Comparison of ENCODE assay signal across 12 cellular contexts in genomic region chr11:27933992-27934829, GRCh38.
DNase-seq lines count a peak whose midpoint lies in the region; ATAC-seq and TF ChIP-seq lines count a peak whose summit lies in the region.
"Had no signal": no experiment of that assay in that cellular context is flagged by ENCODE, and none has a peak within 500 bp of the region (broad histone marks: within the 10 kb centered on the region; RNA-seq: fewer than 3 reads in every experiment).

No MANE protein-coding gene starts in this region.

- H3K27me3 ChIP-seq in NT2/D1 (ENCODE audit: insufficient read depth, insufficient read length): no peaks in the 10 kb centered on the region
- no peaks in the 10 kb centered on the region for H3K27me3 ChIP-seq in sigmoid colon
- H3K27me3 ChIP-seq: upper lobe of left lung had no signal

- H3K9ac ChIP-seq in NT2/D1 (ENCODE audit: insufficient read length, low read depth): no peak overlapping the region

- WGBS in sigmoid colon, 2 donors: 76 to 86% methylated on average over 13 of the region's 13 CpGs

- peaks cover 31% of the 10 kb centered on the region; the same call in 1 of the 2 replicates for H3K9me3 ChIP-seq in NT2/D1 (ENCODE audit: insufficient read depth, low read length)
- no peaks in the 10 kb centered on the region for H3K9me3 ChIP-seq in sigmoid colon
- H3K9me3 ChIP-seq: mucosa of descending colon, upper lobe of left lung had no signal

- ATAC-seq in HG03139 (IDR thresholded peaks at IDR 0.05; ENCODE audit: unreplicated experiment): no peak
- no peak for ATAC-seq in GM21717 (IDR thresholded peaks at IDR 0.05; ENCODE audit: unreplicated experiment)
- ATAC-seq: mucosa of descending colon had no signal

- TF ChIP-seq EP300 in sigmoid colon (IDR thresholded peaks at IDR 0.05): no peak

- DNase-seq in GM04503 (ENCODE audit: low read depth) (peak; percentile 100), NT2/D1 (ENCODE audit: low read depth, low spot score) (peak; percentile 79), fibroblast of mammary gland (ENCODE audit: low read depth) (peak; percentile 89), sigmoid colon (no peak), T-helper 2 cell (no peak), cortex of kidney (lab: John Stamatoyannopoulos, UW) (no peak)
- DNase-seq: effector memory CD4-positive, alpha-beta T cell; mucosa of descending colon; NCI-H2171 treated with DMSO at 0.1 percent for 48 hours had no signal

- peak overlapping the region in 3 of 4 donors; percentile 35 to 58 (median 48) for H3K27ac ChIP-seq in sigmoid colon
- H3K27ac ChIP-seq: upper lobe of left lung had no signal

- H3K4me1 ChIP-seq in NT2/D1 (ENCODE audit: insufficient read depth, insufficient read length): no peaks in the 10 kb centered on the region
- H3K4me1 ChIP-seq in sigmoid colon: no peaks in the 10 kb centered on the region
- H3K4me1 ChIP-seq: upper lobe of left lung had no signal

- no peak for TF ChIP-seq POLR2A in sigmoid colon (IDR thresholded peaks at IDR 0.05)

- TF ChIP-seq CTCF in fibroblast of mammary gland (conservative IDR thresholded peaks at IDR 0.05; ENCODE audit: control insufficient read depth, insufficient read depth, low read depth, low read length): no peak
- no peak for TF ChIP-seq CTCF in sigmoid colon (IDR thresholded peaks at IDR 0.05)

- H3K4me3 ChIP-seq in NT2/D1 (ENCODE audit: insufficient read length, low read depth): no peak overlapping the region
- no peak overlapping the region for H3K4me3 ChIP-seq in fibroblast of mammary gland (ENCODE audit: control insufficient read depth, low read depth, low read length)
- H3K4me3 ChIP-seq in sigmoid colon: no peak overlapping the region
- H3K4me3 ChIP-seq: mucosa of descending colon, upper lobe of left lung had no signal

- intact Hi-C loops in sigmoid colon (cut with DNase I): no loop called here

- H3K36me3 ChIP-seq in NT2/D1 (ENCODE audit: insufficient read depth, insufficient read length, low read length) (no peaks in the 10 kb centered on the region), sigmoid colon (no peaks in the 10 kb centered on the region)
- H3K36me3 ChIP-seq: upper lobe of left lung had no signal

Comparison
In these comparisons a context has a peak if more than half of its experiments do, and no peak if none do; other contexts are left out.
1. DNase-seq: peak in GM04503 (single experiment), NT2/D1 (single experiment) and fibroblast of mammary gland (single experiment); none in sigmoid colon (single experiment), T-helper 2 cell (0 of 5) and cortex of kidney (single experiment).